Comparison of ENCODE assay signal across 1 cellular context in the genomic region with DNA sequence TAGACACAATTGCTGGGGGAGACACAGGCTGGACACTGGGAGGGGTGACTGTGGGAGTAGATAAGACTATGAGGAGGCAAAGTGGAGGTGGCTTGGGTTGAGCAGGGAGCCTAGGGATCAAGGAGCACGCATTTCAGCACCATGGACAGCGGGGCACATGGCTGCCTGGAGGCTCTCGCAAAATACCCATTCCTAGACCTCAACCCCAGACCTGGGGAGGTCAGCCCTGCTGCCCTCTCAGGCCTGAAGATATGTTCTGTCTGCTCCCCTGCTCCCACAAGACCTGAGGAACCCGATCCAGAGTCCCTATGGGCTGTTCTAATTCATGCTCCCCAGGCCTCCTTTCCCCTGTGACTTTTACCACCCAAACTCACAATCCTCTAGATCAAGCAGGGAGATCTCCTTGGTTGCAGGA.
TF ChIP-seq lines count a peak whose summit lies in the region.

No MANE protein-coding gene starts in this region.

TF ChIP-seq in HepG2, 621 proteins besides CTCF, POLR2A, EP300 and RAD21 (continued from another document and continues in another):
- TF ChIP-seq ZNF687 (CRISPR knock-in tag; IDR thresholded peaks at IDR 0.05) (no peak), ZNF33A (CRISPR knock-in tag; IDR thresholded peaks at IDR 0.05; ENCODE audit: borderline replicate concordance) (no peak), SMAD9 (CRISPR knock-in tag; IDR thresholded peaks at IDR 0.05) (0 out of 2 replicates have a peak, but pooled peaks have one; percentile 77), DMTF1 (CRISPR knock-in tag; IDR thresholded peaks at IDR 0.05) (no peak), U2AF1 (optimal IDR thresholded peaks at IDR 0.05; ENCODE audit: low read depth, low read length) (no peak), CBX2 (IDR thresholded peaks at IDR 0.05; ENCODE audit: low read depth, low read length) (no peak), CBX2 (CRISPR knock-in tag; IDR thresholded peaks at IDR 0.05; ENCODE audit: low read depth) (no peak), ZNF3 (CRISPR knock-in tag; IDR thresholded peaks at IDR 0.05) (no peak), ZEB1 (IDR thresholded peaks at IDR 0.05; ENCODE audit: insufficient replicate concordance, low read depth) (no peak), ZNF24 (IDR thresholded peaks at IDR 0.05) (no peak), POLR2AphosphoS5 (IDR thresholded peaks at IDR 0.05; ENCODE audit: low read depth, low read length) (no peak), ZNF230 (CRISPR knock-in tag; IDR thresholded peaks at IDR 0.05) (0 out of 2 replicates have a peak, but pooled peaks have one; percentile 34), ZNF460 (CRISPR knock-in tag; IDR thresholded peaks at IDR 0.05; ENCODE audit: borderline replicate concordance) (no peak), ZNF556 (CRISPR knock-in tag; IDR thresholded peaks at IDR 0.05; ENCODE audit: borderline replicate concordance) (no peak), TARDBP (CRISPR knock-in tag; IDR thresholded peaks at IDR 0.05) (no peak), ZNF619 (CRISPR knock-in tag; IDR thresholded peaks at IDR 0.05) (no peak), ZNF530 (CRISPR knock-in tag; IDR thresholded peaks at IDR 0.05; ENCODE audit: low read depth) (no peak), TP53 (CRISPR knock-in tag; conservative IDR thresholded peaks at IDR 0.05) (no peak), ZNF839 (CRISPR knock-in tag; IDR thresholded peaks at IDR 0.05; ENCODE audit: borderline replicate concordance) (no peak), ZSCAN5A (CRISPR knock-in tag; IDR thresholded peaks at IDR 0.05; ENCODE audit: borderline replicate concordance) (no peak), SRSF9 (IDR thresholded peaks at IDR 0.05; ENCODE audit: borderline replicate concordance, insufficient read depth, low read depth, low read length, poor library complexity, severe bottlenecking) (no peak), ZNF781 (CRISPR knock-in tag; IDR thresholded peaks at IDR 0.05; ENCODE audit: borderline replicate concordance, not compliant biosample characterization) (peak; percentile 84), ZBTB20 (CRISPR knock-in tag; IDR thresholded peaks at IDR 0.05; ENCODE audit: borderline replicate concordance, low read depth) (peak; percentile 72; the same call in 1 of the 2 replicates), MYC (CRISPR knock-in tag; IDR thresholded peaks at IDR 0.05; ENCODE audit: borderline replicate concordance) (peak; percentile 48; the same call in 1 of the 2 replicates), ZNF251 (CRISPR knock-in tag; IDR thresholded peaks at IDR 0.05) (0 out of 2 replicates have a peak, but pooled peaks have one; percentile 32), SNAPC2 (CRISPR knock-in tag; IDR thresholded peaks at IDR 0.05) (peak; percentile 72; the same call in 1 of the 2 replicates), ARNT (IDR thresholded peaks at IDR 0.05) (no peak), ZNF362 (CRISPR knock-in tag; IDR thresholded peaks at IDR 0.05; ENCODE audit: borderline replicate concordance) (no peak)
- TF ChIP-seq, protein P1, sequence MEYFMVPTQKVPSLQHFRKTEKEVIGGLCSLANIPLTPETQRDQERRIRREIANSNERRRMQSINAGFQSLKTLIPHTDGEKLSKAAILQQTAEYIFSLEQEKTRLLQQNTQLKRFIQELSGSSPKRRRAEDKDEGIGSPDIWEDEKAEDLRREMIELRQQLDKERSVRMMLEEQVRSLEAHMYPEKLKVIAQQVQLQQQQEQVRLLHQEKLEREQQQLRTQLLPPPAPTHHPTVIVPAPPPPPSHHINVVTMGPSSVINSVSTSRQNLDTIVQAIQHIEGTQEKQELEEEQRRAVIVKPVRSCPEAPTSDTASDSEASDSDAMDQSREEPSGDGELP (IDR thresholded peaks at IDR 0.05; ENCODE audit: borderline replicate concordance, low read depth), result no peak
- TF ChIP-seq, protein P2, sequence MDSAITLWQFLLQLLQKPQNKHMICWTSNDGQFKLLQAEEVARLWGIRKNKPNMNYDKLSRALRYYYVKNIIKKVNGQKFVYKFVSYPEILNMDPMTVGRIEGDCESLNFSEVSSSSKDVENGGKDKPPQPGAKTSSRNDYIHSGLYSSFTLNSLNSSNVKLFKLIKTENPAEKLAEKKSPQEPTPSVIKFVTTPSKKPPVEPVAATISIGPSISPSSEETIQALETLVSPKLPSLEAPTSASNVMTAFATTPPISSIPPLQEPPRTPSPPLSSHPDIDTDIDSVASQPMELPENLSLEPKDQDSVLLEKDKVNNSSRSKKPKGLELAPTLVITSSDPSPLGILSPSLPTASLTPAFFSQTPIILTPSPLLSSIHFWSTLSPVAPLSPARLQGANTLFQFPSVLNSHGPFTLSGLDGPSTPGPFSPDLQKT (CRISPR knock-in tag; IDR thresholded peaks at IDR 0.05; ENCODE audit: borderline replicate concordance), result no peak
- TF ChIP-seq, protein P3, sequence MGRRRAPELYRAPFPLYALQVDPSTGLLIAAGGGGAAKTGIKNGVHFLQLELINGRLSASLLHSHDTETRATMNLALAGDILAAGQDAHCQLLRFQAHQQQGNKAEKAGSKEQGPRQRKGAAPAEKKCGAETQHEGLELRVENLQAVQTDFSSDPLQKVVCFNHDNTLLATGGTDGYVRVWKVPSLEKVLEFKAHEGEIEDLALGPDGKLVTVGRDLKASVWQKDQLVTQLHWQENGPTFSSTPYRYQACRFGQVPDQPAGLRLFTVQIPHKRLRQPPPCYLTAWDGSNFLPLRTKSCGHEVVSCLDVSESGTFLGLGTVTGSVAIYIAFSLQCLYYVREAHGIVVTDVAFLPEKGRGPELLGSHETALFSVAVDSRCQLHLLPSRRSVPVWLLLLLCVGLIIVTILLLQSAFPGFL (CRISPR knock-in tag; IDR thresholded peaks at IDR 0.05), result no peak
- TF ChIP-seq, protein P4, sequence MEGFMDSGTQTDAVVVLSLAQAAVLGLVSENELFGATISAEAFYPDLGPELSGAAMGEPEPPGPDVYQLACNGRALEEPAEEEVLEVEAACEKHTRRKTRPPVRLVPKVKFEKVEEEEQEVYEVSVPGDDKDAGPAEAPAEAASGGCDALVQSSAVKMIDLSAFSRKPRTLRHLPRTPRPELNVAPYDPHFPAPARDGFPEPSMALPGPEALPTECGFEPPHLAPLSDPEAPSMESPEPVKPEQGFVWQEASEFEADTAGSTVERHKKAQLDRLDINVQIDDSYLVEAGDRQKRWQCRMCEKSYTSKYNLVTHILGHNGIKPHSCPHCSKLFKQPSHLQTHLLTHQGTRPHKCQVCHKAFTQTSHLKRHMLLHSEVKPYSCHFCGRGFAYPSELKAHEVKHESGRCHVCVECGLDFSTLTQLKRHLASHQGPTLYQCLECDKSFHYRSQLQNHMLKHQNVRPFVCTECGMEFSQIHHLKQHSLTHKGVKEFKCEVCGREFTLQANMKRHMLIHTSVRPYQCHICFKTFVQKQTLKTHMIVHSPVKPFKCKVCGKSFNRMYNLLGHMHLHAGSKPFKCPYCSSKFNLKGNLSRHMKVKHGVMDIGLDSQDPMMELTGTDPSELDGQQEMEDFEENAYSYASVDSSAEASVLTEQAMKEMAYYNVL (CRISPR knock-in tag; IDR thresholded peaks at IDR 0.05; ENCODE audit: borderline replicate concordance), result no peak
- TF ChIP-seq, protein P5, sequence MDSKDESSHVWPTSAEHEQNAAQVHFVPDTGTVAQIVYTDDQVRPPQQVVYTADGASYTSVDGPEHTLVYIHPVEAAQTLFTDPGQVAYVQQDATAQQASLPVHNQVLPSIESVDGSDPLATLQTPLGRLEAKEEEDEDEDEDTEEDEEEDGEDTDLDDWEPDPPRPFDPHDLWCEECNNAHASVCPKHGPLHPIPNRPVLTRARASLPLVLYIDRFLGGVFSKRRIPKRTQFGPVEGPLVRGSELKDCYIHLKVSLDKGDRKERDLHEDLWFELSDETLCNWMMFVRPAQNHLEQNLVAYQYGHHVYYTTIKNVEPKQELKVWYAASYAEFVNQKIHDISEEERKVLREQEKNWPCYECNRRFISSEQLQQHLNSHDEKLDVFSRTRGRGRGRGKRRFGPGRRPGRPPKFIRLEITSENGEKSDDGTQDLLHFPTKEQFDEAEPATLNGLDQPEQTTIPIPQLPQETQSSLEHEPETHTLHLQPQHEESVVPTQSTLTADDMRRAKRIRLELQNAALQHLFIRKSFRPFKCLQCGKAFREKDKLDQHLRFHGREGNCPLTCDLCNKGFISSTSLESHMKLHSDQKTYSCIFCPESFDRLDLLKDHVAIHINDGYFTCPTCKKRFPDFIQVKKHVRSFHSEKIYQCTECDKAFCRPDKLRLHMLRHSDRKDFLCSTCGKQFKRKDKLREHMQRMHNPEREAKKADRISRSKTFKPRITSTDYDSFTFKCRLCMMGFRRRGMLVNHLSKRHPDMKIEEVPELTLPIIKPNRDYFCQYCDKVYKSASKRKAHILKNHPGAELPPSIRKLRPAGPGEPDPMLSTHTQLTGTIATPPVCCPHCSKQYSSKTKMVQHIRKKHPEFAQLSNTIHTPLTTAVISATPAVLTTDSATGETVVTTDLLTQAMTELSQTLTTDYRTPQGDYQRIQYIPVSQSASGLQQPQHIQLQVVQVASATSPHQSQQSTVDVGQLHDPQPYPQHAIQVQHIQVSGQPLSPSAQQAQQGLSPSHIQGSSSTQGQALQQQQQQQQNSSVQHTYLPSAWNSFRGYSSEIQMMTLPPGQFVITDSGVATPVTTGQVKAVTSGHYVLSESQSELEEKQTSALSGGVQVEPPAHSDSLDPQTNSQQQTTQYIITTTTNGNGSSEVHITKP (CRISPR knock-in tag; IDR thresholded peaks at IDR 0.05; ENCODE audit: low read depth), result peak; percentile 49; the same call in 1 of the 2 replicates
- TF ChIP-seq, protein P6, sequence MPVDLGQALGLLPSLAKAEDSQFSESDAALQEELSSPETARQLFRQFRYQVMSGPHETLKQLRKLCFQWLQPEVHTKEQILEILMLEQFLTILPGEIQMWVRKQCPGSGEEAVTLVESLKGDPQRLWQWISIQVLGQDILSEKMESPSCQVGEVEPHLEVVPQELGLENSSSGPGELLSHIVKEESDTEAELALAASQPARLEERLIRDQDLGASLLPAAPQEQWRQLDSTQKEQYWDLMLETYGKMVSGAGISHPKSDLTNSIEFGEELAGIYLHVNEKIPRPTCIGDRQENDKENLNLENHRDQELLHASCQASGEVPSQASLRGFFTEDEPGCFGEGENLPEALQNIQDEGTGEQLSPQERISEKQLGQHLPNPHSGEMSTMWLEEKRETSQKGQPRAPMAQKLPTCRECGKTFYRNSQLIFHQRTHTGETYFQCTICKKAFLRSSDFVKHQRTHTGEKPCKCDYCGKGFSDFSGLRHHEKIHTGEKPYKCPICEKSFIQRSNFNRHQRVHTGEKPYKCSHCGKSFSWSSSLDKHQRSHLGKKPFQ (CRISPR knock-in tag; IDR thresholded peaks at IDR 0.05; ENCODE audit: insufficient replicate concordance), result no peak
- TF ChIP-seq, protein P7, sequence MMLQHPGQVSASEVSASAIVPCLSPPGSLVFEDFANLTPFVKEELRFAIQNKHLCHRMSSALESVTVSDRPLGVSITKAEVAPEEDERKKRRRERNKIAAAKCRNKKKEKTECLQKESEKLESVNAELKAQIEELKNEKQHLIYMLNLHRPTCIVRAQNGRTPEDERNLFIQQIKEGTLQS (CRISPR knock-in tag; IDR thresholded peaks at IDR 0.05), result peak; percentile 66; the same call in 1 of the 2 replicates
